ENCODE assay signal across 8 cellular contexts in the genomic region with DNA sequence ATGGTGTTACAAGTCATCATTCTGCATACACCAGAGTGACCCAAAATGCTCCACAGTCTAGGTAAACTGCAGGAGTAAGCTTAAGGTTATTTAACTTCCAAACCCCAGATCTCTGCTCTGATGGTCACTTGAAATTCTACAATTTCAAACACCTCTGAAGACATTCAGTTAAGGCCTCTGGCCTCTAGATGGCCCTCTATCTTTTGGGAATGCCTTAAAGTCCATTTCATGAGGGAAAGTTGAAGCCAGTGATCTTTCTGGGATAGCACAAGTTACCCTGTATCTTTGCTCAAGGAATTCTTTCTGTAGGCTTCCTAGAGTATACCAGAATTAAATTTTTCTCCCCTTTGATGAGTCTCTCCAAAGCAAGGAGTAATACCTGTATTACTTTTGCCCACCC. TPM values are rescaled to one million over a fixed set of nuclear protein-coding genes. Genes with fewer than 3 reads are reported as not detected.
DNase-seq lines count a peak whose midpoint lies in the region; TF ChIP-seq lines count a peak whose summit lies in the region.
"Not testable (repeated sequence)": the region's sequence is repeated elsewhere in the genome, so short reads cannot be mapped to it uniquely, and the experiment has no call there.
"Had no signal": no experiment of that assay in that cellular context is flagged by ENCODE, and none has a peak within 500 bp of the region (broad histone marks: within the 10 kb centered on the region; RNA-seq: fewer than 3 reads in every experiment).

No MANE protein-coding gene starts in this region.

- not testable (repeated sequence) for H3K14ac ChIP-seq in H9 (ENCODE audit: insufficient read depth, low read length)

- not testable (repeated sequence) for H3K27ac ChIP-seq in C4-2B; H9 (ENCODE audit: insufficient read length, low read depth, low read length); SK-N-SH (ENCODE audit: low read depth in 2 of 2, low read length in 1 of 2); osteoblast (ENCODE audit: low read depth, low read length)

- TF ChIP-seq CTCF in C4-2B (conservative IDR thresholded peaks at IDR 0.05) (peak; percentile 70), H9 (conservative IDR thresholded peaks at IDR 0.05) (peak; percentile 45), SK-N-SH (IDR thresholded peaks at IDR 0.05) (peak; percentile 53), chondrocyte (IDR thresholded peaks at IDR 0.05) (peak; percentile 71), fibroblast of mammary gland (conservative IDR thresholded peaks at IDR 0.05; ENCODE audit: control insufficient read depth, insufficient read depth, low read depth, low read length) (peak; percentile 11), kidney epithelial cell (IDR thresholded peaks at IDR 0.05; ENCODE audit: insufficient read depth, low read length, poor library complexity, severe bottlenecking) (peak; percentile 23), osteoblast (IDR thresholded peaks at IDR 0.05; ENCODE audit: extremely low read depth, low read depth, low read length) (peak; percentile 36)

- H3K9me3 Mint-ChIP-seq in H9; chondrocyte (ENCODE audit: low read depth): not testable (repeated sequence)

- not testable (repeated sequence) for H3K23ac ChIP-seq in H9 (ENCODE audit: insufficient read length, low read depth, low read length)

- H3K4me1 Mint-ChIP-seq in H9; chondrocyte (ENCODE audit: low read depth): not testable (repeated sequence)

- H3F3A ChIP-seq in SK-N-SH (replicated peaks; ENCODE audit: insufficient read depth): not testable (repeated sequence)

- not testable (repeated sequence) for H3K36me3 Mint-ChIP-seq in H9 (ENCODE audit: insufficient read depth in 1 of 3, low read depth in 3 of 3); chondrocyte (ENCODE audit: low read depth)

- not testable (repeated sequence) for H3K27ac Mint-ChIP-seq in H9; chondrocyte (ENCODE audit: unreplicated experiment)

- not testable (repeated sequence) for H2BK20ac ChIP-seq in H9 (ENCODE audit: low read depth, low read length, poor library complexity, severe bottlenecking)

- not testable (repeated sequence) for H3K4me3 Mint-ChIP-seq in H9; chondrocyte (ENCODE audit: unreplicated experiment)

- H2BK15ac ChIP-seq in H9 (ENCODE audit: low read depth, low read length): not testable (repeated sequence)

- H4K91ac ChIP-seq in H9 (ENCODE audit: insufficient read length, low read depth, low read length): not testable (repeated sequence)

- H2BK120ac ChIP-seq in H9 (ENCODE audit: low read depth, low read length, poor library complexity, severe bottlenecking): not testable (repeated sequence)

- H3K79me2 ChIP-seq in H9 (ENCODE audit: insufficient read depth, low read length); SK-N-SH (ENCODE audit: insufficient read depth); osteoblast (ENCODE audit: insufficient read depth, low read length): not testable (repeated sequence)

- H3K4ac ChIP-seq in H9 (ENCODE audit: low read depth, low read length): not testable (repeated sequence)

- not testable (repeated sequence) for H3K4me1 ChIP-seq in H9 (ENCODE audit: insufficient read depth, low read length); SK-N-SH (ENCODE audit: control insufficient read depth in 1 of 2, insufficient read depth in 2 of 2, low read depth in 1 of 2, low read length in 1 of 2); osteoblast (ENCODE audit: insufficient read depth, low read length)

- H2BK12ac ChIP-seq in H9 (ENCODE audit: insufficient read length, low read depth, low read length): not testable (repeated sequence)

- not testable (repeated sequence) for H2AFZ ChIP-seq in H9 (ENCODE audit: low read length); SK-N-SH (ENCODE audit: low read depth); osteoblast (ENCODE audit: low read length)

- H2AK5ac ChIP-seq in H9 (ENCODE audit: insufficient read length, low read length): not testable (repeated sequence)

- not testable (repeated sequence) for H3K36me3 ChIP-seq in SK-N-SH (replicated peaks in 1 of 2; ENCODE audit: control insufficient read depth in 1 of 2, insufficient read depth in 2 of 2, low read length in 1 of 2); kidney epithelial cell (ENCODE audit: control insufficient read depth, insufficient read depth, low read length); osteoblast (ENCODE audit: insufficient read depth, low read length)

- not testable (repeated sequence) for H3K9me2 ChIP-seq in SK-N-SH

- not testable (repeated sequence) for H3K4me3 ChIP-seq in SK-N-SH (ENCODE audit: low read depth in 2 of 2, low read length in 1 of 2); fibroblast of mammary gland (ENCODE audit: control insufficient read depth, low read depth, low read length); kidney epithelial cell (ENCODE audit: low read depth, low read length); osteoblast (ENCODE audit: insufficient read depth, low read length)

- H3K56ac ChIP-seq in H9 (ENCODE audit: insufficient read length, low read depth, low read length): not testable (repeated sequence)

- not testable (repeated sequence) for TF ChIP-seq EP300 in SK-N-SH (IDR thresholded peaks at IDR 0.05; ENCODE audit: borderline replicate concordance in 1 of 2, low read depth in 1 of 2, low read length in 1 of 2)

- not testable (repeated sequence) for H4K5ac ChIP-seq in H9 (ENCODE audit: insufficient read length, low read depth, low read length)

- not testable (repeated sequence) for H3K9ac ChIP-seq in H9 (ENCODE audit: extremely low read depth, insufficient read length, low read length); SK-N-SH

- H3T11ph ChIP-seq in H9 (ENCODE audit: low read length): not testable (repeated sequence)

- not testable (repeated sequence) for H3K9me3 ChIP-seq in H9 (ENCODE audit: control insufficient read depth, low read depth, low read length); osteoblast (ENCODE audit: low read depth, low read length)
- peaks cover 13% of the 10 kb centered on the region for H3K9me3 ChIP-seq in SK-N-SH

- H3K23me2 ChIP-seq in H9 (ENCODE audit: insufficient read length, low read depth, low read length, poor library complexity, severe bottlenecking): not testable (repeated sequence)

- not testable (repeated sequence) for H3K27me3 Mint-ChIP-seq in H9 (ENCODE audit: low read depth)
- peaks cover 26% of the 10 kb centered on the region for H3K27me3 Mint-ChIP-seq in chondrocyte (ENCODE audit: low read depth)

- H2BK5ac ChIP-seq in H9 (ENCODE audit: insufficient read length, low read length): not testable (repeated sequence)

- not testable (repeated sequence) for H4K20me1 ChIP-seq in H9 (ENCODE audit: control insufficient read depth, insufficient read depth, insufficient read length); SK-N-SH (ENCODE audit: insufficient read depth); osteoblast (ENCODE audit: insufficient read depth, low read length)

- H3K4me2 ChIP-seq in H9 (ENCODE audit: insufficient read depth, insufficient read length, low read length); SK-N-SH; osteoblast (ENCODE audit: insufficient read depth, low read length): not testable (repeated sequence)

- H3K18ac ChIP-seq in H9 (ENCODE audit: insufficient read length, low read depth, low read length): not testable (repeated sequence)

- CTCF ChIA-PET in SK-N-SH (lab: Yijun Ruan, JAX): interaction anchor here (1.0 to 1.8 kb wide), 3 partner anchors 30 to 876 kb away, joined by 3 to 4 read pairs (median 3); no protein-coding TSS in a partner anchor

- peak; percentile 32; the same call in 1 of the 2 replicates for TF ChIP-seq RAD21 in SK-N-SH (IDR thresholded peaks at IDR 0.05; ENCODE audit: low read length)

- POLR2A ChIA-PET in SK-N-SH (lab: Yijun Ruan, JAX): not testable (repeated sequence)

- H4K8ac ChIP-seq in H9 (replicated peaks; ENCODE audit: insufficient read length, low read depth, low read length): not testable (repeated sequence)

- not testable (repeated sequence) for H3K79me1 ChIP-seq in H9 (ENCODE audit: insufficient read depth, low read depth, low read length, poor library complexity, severe bottlenecking)

- DNase-seq in H9; SK-N-SH; chondrocyte (ENCODE audit: low spot score); fibroblast of mammary gland (ENCODE audit: low read depth); kidney epithelial cell (ENCODE audit: low read depth); osteoblast (ENCODE audit: insufficient read length, low spot score, missing footprints): not testable (repeated sequence)

- H3K27me3 ChIP-seq in H9 (ENCODE audit: insufficient read depth, low read length); SK-N-SH (ENCODE audit: insufficient read depth); kidney epithelial cell (ENCODE audit: control insufficient read depth, insufficient read depth, low read length); osteoblast (ENCODE audit: insufficient read depth, low read length): not testable (repeated sequence)

RNA-seq across cellular contexts. Expression of gene SAXO2, which starts 18.7 kb away (rescaled TPM):
- total RNA-seq in H9 (2021) (2.6 and 3.1 TPM in 2 replicates), chondrocyte (0.90 to 5.1 TPM (median 1.0 TPM) in 3 replicates), kidney epithelial cell (0.79 and 0.96 TPM in 2 replicates), osteoblast (1.1 and 6.2 TPM in 2 replicates)
- 2.8 and 5.4 TPM in 2 replicates for polyA plus RNA-seq in SK-N-SH (2012; rRNA removed)
- 2.6 and 3.6 TPM in 2 replicates for polyA plus RNA-seq in SK-N-SH (2012; cell fraction: cytosol; rRNA removed)
- 17.5 and 19.3 TPM in 2 replicates for polyA plus RNA-seq in SK-N-SH (2012; cell fraction: nucleus; rRNA removed)
- total RNA-seq: activated T-helper 17 cell treated with anti-CD3 and anti-CD28 coated beads, Interleukin-2, amount 50 U/mL, for 72 hours had no signal

RNA-seq across cellular contexts. Expression of gene EFL1, which starts 18.7 kb away (rescaled TPM):
- 27.8 and 29.4 TPM in 2 replicates for total RNA-seq in H9 (2021)
- 12.3 and 15.3 TPM in 2 replicates for polyA plus RNA-seq in SK-N-SH (2012; rRNA removed)
- 15.3 and 16.2 TPM in 2 replicates for polyA plus RNA-seq in SK-N-SH (2012; cell fraction: cytosol; rRNA removed)
- polyA plus RNA-seq in SK-N-SH (2012; cell fraction: nucleus; rRNA removed): 7.7 and 15.2 TPM in 2 replicates
- 15.7 to 19.4 TPM (median 16.6 TPM) in 3 replicates for total RNA-seq in chondrocyte
- 21.3 and 21.8 TPM in 2 replicates for total RNA-seq in kidney epithelial cell
- 30.9 and 32.9 TPM in 2 replicates for total RNA-seq in osteoblast

Comparison
In these comparisons a context has a peak if more than half of its experiments do, and no peak if none do; other contexts are left out.
1. CTCF ChIP-seq: peak in every context shown above with its lines; median percentile 71 in chondrocyte; 70 in C4-2B; 53 in SK-N-SH; 45 in H9; 36 in osteoblast; 23 in kidney epithelial cell; 11 in fibroblast of mammary gland.